ENCODE assay signal across 1 cellular context in the genomic region with DNA sequence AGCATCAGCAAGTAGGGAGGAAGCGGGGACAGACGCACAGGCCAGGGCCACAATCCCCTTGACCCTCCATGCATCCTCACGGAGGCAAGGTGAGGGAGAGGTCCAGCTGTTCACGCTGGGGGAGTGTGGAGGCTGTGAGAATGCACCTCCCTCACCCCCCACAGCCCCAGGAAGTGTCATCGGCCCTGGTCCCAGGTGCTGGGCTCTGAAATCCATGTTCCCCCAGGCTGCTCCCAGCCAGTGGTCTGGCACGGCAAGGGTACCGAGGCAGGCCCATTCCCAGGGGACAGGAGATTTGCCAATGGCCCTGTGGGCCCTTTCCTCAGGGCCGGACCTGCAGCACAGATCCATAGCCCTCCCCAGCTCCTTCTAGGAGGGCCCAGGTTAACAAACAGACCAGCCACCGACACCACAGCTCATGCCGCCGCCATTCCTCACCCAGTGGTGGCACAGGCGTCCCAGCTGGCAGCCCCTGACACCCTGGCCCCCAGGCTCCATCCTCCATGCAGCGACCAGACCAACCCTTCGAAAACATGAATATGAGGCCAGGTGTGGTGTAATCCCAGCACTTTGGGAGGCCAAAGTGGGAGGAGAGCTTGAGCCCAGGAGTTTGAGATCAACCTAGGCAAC.
TF ChIP-seq lines count a peak whose summit lies in the region.

No MANE protein-coding gene starts in this region.

TF ChIP-seq in HepG2, 621 proteins besides CTCF, POLR2A, EP300 and RAD21 (continued from another document):
- TF ChIP-seq, protein P1, sequence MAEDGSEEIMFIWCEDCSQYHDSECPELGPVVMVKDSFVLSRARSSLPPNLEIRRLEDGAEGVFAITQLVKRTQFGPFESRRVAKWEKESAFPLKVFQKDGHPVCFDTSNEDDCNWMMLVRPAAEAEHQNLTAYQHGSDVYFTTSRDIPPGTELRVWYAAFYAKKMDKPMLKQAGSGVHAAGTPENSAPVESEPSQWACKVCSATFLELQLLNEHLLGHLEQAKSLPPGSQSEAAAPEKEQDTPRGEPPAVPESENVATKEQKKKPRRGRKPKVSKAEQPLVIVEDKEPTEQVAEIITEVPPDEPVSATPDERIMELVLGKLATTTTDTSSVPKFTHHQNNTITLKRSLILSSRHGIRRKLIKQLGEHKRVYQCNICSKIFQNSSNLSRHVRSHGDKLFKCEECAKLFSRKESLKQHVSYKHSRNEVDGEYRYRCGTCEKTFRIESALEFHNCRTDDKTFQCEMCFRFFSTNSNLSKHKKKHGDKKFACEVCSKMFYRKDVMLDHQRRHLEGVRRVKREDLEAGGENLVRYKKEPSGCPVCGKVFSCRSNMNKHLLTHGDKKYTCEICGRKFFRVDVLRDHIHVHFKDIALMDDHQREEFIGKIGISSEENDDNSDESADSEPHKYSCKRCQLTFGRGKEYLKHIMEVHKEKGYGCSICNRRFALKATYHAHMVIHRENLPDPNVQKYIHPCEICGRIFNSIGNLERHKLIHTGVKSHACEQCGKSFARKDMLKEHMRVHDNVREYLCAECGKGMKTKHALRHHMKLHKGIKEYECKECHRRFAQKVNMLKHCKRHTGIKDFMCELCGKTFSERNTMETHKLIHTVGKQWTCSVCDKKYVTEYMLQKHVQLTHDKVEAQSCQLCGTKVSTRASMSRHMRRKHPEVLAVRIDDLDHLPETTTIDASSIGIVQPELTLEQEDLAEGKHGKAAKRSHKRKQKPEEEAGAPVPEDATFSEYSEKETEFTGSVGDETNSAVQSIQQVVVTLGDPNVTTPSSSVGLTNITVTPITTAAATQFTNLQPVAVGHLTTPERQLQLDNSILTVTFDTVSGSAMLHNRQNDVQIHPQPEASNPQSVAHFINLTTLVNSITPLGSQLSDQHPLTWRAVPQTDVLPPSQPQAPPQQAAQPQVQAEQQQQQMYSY (CRISPR knock-in tag; IDR thresholded peaks at IDR 0.05): no peak
- TF ChIP-seq PAF1 (CRISPR knock-in tag; IDR thresholded peaks at IDR 0.05) (no peak), FOXP4 (CRISPR knock-in tag; IDR thresholded peaks at IDR 0.05) (no peak), NFE2 (CRISPR knock-in tag; IDR thresholded peaks at IDR 0.05) (no peak), TOE1 (CRISPR knock-in tag; IDR thresholded peaks at IDR 0.05) (no peak), AGO1 (IDR thresholded peaks at IDR 0.05; ENCODE audit: low read depth, low read length, poor library complexity, severe bottlenecking) (no peak), ZMYM2 (CRISPR knock-in tag; IDR thresholded peaks at IDR 0.05) (no peak), ZNF720 (CRISPR knock-in tag; IDR thresholded peaks at IDR 0.05) (no peak), ZNF337 (CRISPR knock-in tag; IDR thresholded peaks at IDR 0.05; ENCODE audit: borderline replicate concordance, low read depth) (no peak)
TF ChIP-seq in HepG2: peak in this region for 0.
